ENCODE assay signal across 7 cellular contexts in genomic region chr7:76165973-76166403, GRCh38. TPM values are rescaled to one million over a fixed set of nuclear protein-coding genes. Genes with fewer than 3 reads are reported as not detected.
DNase-seq lines count a peak whose midpoint lies in the region; ATAC-seq and TF ChIP-seq lines count a peak whose summit lies in the region.

No MANE protein-coding gene starts in this region.

- H3K36me3 ChIP-seq in kidney epithelial cell (ENCODE audit: control insufficient read depth, insufficient read depth, low read length) (no peaks in the 10 kb centered on the region), subcutaneous abdominal adipose tissue (ENCODE audit: control insufficient read depth in 5 of 5, insufficient read depth in 5 of 5, low read length in 5 of 5) (no peaks in the 10 kb centered on the region), aorta (ENCODE audit: control insufficient read depth in 1 of 2, insufficient read depth in 2 of 2, low read length in 1 of 2) (no peaks in the 10 kb centered on the region)

- H3K27ac ChIP-seq in subcutaneous abdominal adipose tissue (ENCODE audit: low read depth, low read length), result peak overlapping the region; percentile 57
- H3K27ac ChIP-seq in aorta (ENCODE audit: low read depth in 1 of 2, low read length in 2 of 2), result no peak overlapping the region

- H3K27ac Mint-ChIP-seq in activated naive CD4-positive, alpha-beta T cell treated with anti-CD3 and anti-CD28 coated beads, Interleukin-2, amount 50 U/mL, for 72 hours, result peak overlapping the region; percentile 14 to 94

- no peaks in the 10 kb centered on the region for H3K27me3 ChIP-seq in kidney epithelial cell (ENCODE audit: control insufficient read depth, insufficient read depth, low read length)
- H3K27me3 ChIP-seq in subcutaneous abdominal adipose tissue (ENCODE audit: control insufficient read depth in 5 of 5, insufficient read depth in 4 of 5, low read length in 5 of 5), result no peaks in the 10 kb centered on the region
- no peaks in the 10 kb centered on the region for H3K27me3 ChIP-seq in aorta (ENCODE audit: control insufficient read depth in 1 of 2, insufficient read depth in 2 of 2, low read length in 1 of 2)

- H3K9me3 ChIP-seq in subcutaneous abdominal adipose tissue (ENCODE audit: control insufficient read depth in 5 of 5, low read length in 5 of 5) (no peaks in the 10 kb centered on the region), aorta (ENCODE audit: control insufficient read depth, low read length) (no peaks in the 10 kb centered on the region)

- no peaks in the 10 kb centered on the region for H3K36me3 Mint-ChIP-seq in activated naive CD4-positive, alpha-beta T cell treated with anti-CD3 and anti-CD28 coated beads, Interleukin-2, amount 50 U/mL, for 72 hours

- H3K4me1 ChIP-seq in subcutaneous abdominal adipose tissue (ENCODE audit: control insufficient read depth in 5 of 5, insufficient read depth in 5 of 5, low read length in 5 of 5) (peaks cover 0 to 12% (median 9%) of the 10 kb centered on the region in 5 donors), aorta (ENCODE audit: control insufficient read depth in 1 of 2, insufficient read depth in 2 of 2, low read length in 2 of 2) (no peaks in the 10 kb centered on the region)

- H3K9ac ChIP-seq in subcutaneous abdominal adipose tissue (ENCODE audit: low read length in 5 of 5), result peak overlapping the region in 3 of 5 donors; percentile 26 to 86 (median 57)

- H3K9me3 Mint-ChIP-seq in activated naive CD4-positive, alpha-beta T cell treated with anti-CD3 and anti-CD28 coated beads, Interleukin-2, amount 50 U/mL, for 72 hours, result no peaks in the 10 kb centered on the region

- H3K4me3 ChIP-seq in kidney epithelial cell (ENCODE audit: low read depth, low read length) (peak overlapping the region; percentile 50), subcutaneous abdominal adipose tissue (ENCODE audit: low read depth in 1 of 5, low read length in 5 of 5) (peak overlapping the region; percentile 77 to 85 (median 78)), aorta (ENCODE audit: low read length in 2 of 2) (no peak overlapping the region)

- ATAC-seq in HG03159 (IDR thresholded peaks at IDR 0.05; ENCODE audit: unreplicated experiment), result peak; percentile 10
- no peak for ATAC-seq in activated naive CD4-positive, alpha-beta T cell treated with anti-CD3 and anti-CD28 coated beads, Interleukin-2, amount 50 U/mL, for 72 hours
- ATAC-seq in aorta (ENCODE audit: low FRiP score), result no peak

- no peak for TF ChIP-seq CTCF in kidney epithelial cell (IDR thresholded peaks at IDR 0.05; ENCODE audit: insufficient read depth, low read length, poor library complexity, severe bottlenecking)

- 85 to 89% methylated on average over 15 of the region's 15 CpGs for WGBS in aorta, 2 donors

- intact Hi-C loops in aorta (cut with DNase I), result no loop called here

- DNase-seq in activated naive CD4-positive, alpha-beta T cell treated with anti-CD3 and anti-CD28 coated beads, Interleukin-2, amount 50 U/mL, for 72 hours (ENCODE audit: low spot score in 2 of 2), result no peak
- DNase-seq in kidney epithelial cell (ENCODE audit: low read depth) (no peak), aorta (no peak), SHP77 (lab: John Stamatoyannopoulos, UW) (no peak), NCI-H146 (lab: John Stamatoyannopoulos, UW) (no peak)

RNA-seq across cellular contexts. Expression of gene SRRM3, which starts 35.7 kb away (rescaled TPM):
- total RNA-seq in activated naive CD4-positive, alpha-beta T cell treated with anti-CD3 and anti-CD28 coated beads, Interleukin-2, amount 50 U/mL, for 72 hours, result not detected
- total RNA-seq in kidney epithelial cell (0.21 TPM in 1 of 2 replicates, not detected in the other), aorta (1 to 10 TPM; 3.0 to 5.9 TPM)
- 1 to 10 TPM; 3.8 to 7.4 TPM for polyA plus RNA-seq in aorta

Comparison
In these comparisons a context has a peak if more than half of its experiments do, and no peak if none do; other contexts are left out.
1. H3K4me3 ChIP-seq: peak in kidney epithelial cell (single experiment) and subcutaneous abdominal adipose tissue (5 of 5); none in aorta (0 of 2).